In the genomic region with DNA sequence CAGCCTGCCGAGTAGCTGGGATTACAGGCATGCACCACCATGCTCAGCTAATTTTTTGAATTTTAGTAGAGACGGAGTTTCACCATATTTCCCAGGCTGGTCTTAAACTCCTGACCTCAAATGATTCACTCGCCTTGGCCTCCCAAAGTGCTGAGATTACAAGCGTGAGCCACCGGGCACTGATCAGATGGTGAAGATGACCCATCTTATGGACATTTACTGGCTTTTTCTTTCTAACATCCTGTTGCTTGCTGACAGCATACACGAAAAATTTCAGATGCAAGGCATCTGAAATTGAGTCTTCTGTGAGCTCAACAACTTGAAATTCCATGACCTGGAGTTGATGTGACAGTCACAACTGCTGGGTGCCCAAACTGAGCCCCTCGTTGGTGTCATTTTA, we compare ENCODE assay signal across 17 cellular contexts.
A peak's percentile ranks its signal among the peaks of the same experiment; 100 is the strongest.
DNase-seq lines count a peak whose midpoint lies in the region; ATAC-seq, FAIRE-seq and TF ChIP-seq lines count a peak whose summit lies in the region.
"Had no signal": no experiment of that assay in that cellular context is flagged by ENCODE, and none has a peak within 500 bp of the region (broad histone marks: within the 10 kb centered on the region; RNA-seq: fewer than 3 reads in every experiment).

No MANE protein-coding gene starts in this region.

- H3K36me3 ChIP-seq in astrocyte (ENCODE audit: insufficient read depth, low read length) = no peaks in the 10 kb centered on the region

- H4K20me1 ChIP-seq in astrocyte (ENCODE audit: insufficient read depth, low read length) = no peaks in the 10 kb centered on the region

- H3K27ac Mint-ChIP-seq in astrocyte (ENCODE audit: unreplicated experiment) = peak overlapping the region; percentile 48
- H3K27ac Mint-ChIP-seq in activated T-cell treated with anti-CD3 and anti-CD28 coated beads, Interleukin-2, amount 50 U/mL, for 24 hours = no peak overlapping the region
- H3K27ac Mint-ChIP-seq: CD4-positive, alpha-beta T cell; HFFc6 had no signal

- TF ChIP-seq CTCF in astrocyte (IDR thresholded peaks at IDR 0.05; ENCODE audit: insufficient read depth, low read depth, low read length) = no peak

- H3K27ac ChIP-seq in astrocyte (ENCODE audit: low read depth, low read length) = no peak overlapping the region
- H3K27ac ChIP-seq: A549, C4-2B had no signal

- H3K4me1 Mint-ChIP-seq in astrocyte (ENCODE audit: low read depth, unreplicated experiment) = peaks cover 9% of the 10 kb centered on the region
- no peaks in the 10 kb centered on the region for H3K4me1 Mint-ChIP-seq in activated T-cell treated with anti-CD3 and anti-CD28 coated beads, Interleukin-2, amount 50 U/mL, for 24 hours (ENCODE audit: low read depth)

- H3K4me3 ChIP-seq in astrocyte (ENCODE audit: insufficient read depth, low read depth, low read length) = no peak overlapping the region
- H3K4me3 ChIP-seq: A549 had no signal

- no peaks in the 10 kb centered on the region for H3K36me3 Mint-ChIP-seq in astrocyte (ENCODE audit: low read depth, unreplicated experiment)
- H3K36me3 Mint-ChIP-seq in activated T-cell treated with anti-CD3 and anti-CD28 coated beads, Interleukin-2, amount 50 U/mL, for 24 hours (ENCODE audit: low read depth) = no peaks in the 10 kb centered on the region

- peak; percentile 32 for DNase-seq in HT1080 (ENCODE audit: low read depth)
- DNase-seq in astrocyte (ENCODE audit: low read depth) = no peak
- peak; percentile 1 for DNase-seq in iris pigment epithelial cell (ENCODE audit: low read depth)
- no peak for DNase-seq in activated T-cell treated with anti-CD3 and anti-CD28 coated beads, Interleukin-2, amount 50 U/mL, for 24 hours
- DNase-seq in iPS-NIHi7 (ENCODE audit: extremely low spot score) = no peak
- DNase-seq: AML-193; Caco-2; CD4-positive, alpha-beta T cell; GF-D8; GOT3; H7; HFFc6 had no signal

- H3K9me3 Mint-ChIP-seq in astrocyte (ENCODE audit: unreplicated experiment) = peaks cover 2% of the 10 kb centered on the region
- peaks cover 21% of the 10 kb centered on the region for H3K9me3 Mint-ChIP-seq in activated T-cell treated with anti-CD3 and anti-CD28 coated beads, Interleukin-2, amount 50 U/mL, for 24 hours

- no peaks in the 10 kb centered on the region for H3K27me3 Mint-ChIP-seq in astrocyte (ENCODE audit: low read depth, unreplicated experiment)
- no peaks in the 10 kb centered on the region for H3K27me3 Mint-ChIP-seq in activated T-cell treated with anti-CD3 and anti-CD28 coated beads, Interleukin-2, amount 50 U/mL, for 24 hours
- H3K27me3 Mint-ChIP-seq: CD4-positive, alpha-beta T cell had no signal

- ATAC-seq in HG03439 (IDR thresholded peaks at IDR 0.05; ENCODE audit: unreplicated experiment) = no peak
- ATAC-seq: A549, HCT116 had no signal

- no peak overlapping the region for H2AFZ ChIP-seq in astrocyte (ENCODE audit: low read depth, low read length)

- no peak for FAIRE-seq in astrocyte (lab: Jason Lieb, UNC)
- FAIRE-seq: A549, D721Med had no signal

- H3K9me3 ChIP-seq in astrocyte (ENCODE audit: insufficient read depth, low read depth, low read length) = no peaks in the 10 kb centered on the region
- H3K9me3 ChIP-seq: Caco-2 had no signal

- H3K4me2 ChIP-seq in astrocyte (ENCODE audit: low read length) = no peak overlapping the region
- H3K4me2 ChIP-seq: A549 had no signal

- no peaks in the 10 kb centered on the region for H3K27me3 ChIP-seq in astrocyte (ENCODE audit: insufficient read depth, low read length)

- no peak overlapping the region for H3K9ac ChIP-seq in astrocyte (ENCODE audit: low read length)

- no peaks in the 10 kb centered on the region for H3K79me2 ChIP-seq in astrocyte (ENCODE audit: insufficient read depth, low read length)

- no peak overlapping the region for H3K4me3 Mint-ChIP-seq in astrocyte (ENCODE audit: unreplicated experiment)
- no peak overlapping the region for H3K4me3 Mint-ChIP-seq in activated T-cell treated with anti-CD3 and anti-CD28 coated beads, Interleukin-2, amount 50 U/mL, for 24 hours
- H3K4me3 Mint-ChIP-seq: CD4-positive, alpha-beta T cell; HFFc6 had no signal

- H3K4me1 ChIP-seq in astrocyte (ENCODE audit: insufficient read depth, low read length) = no peaks in the 10 kb centered on the region
- H3K4me1 ChIP-seq: A549, Caco-2 had no signal

Comparison
In these comparisons a context has a peak if more than half of its experiments do, and no peak if none do; other contexts are left out.
1. DNase-seq: peak in HT1080 (single experiment) and iris pigment epithelial cell (single experiment); none in astrocyte (single experiment), activated T-cell treated with anti-CD3 and anti-CD28 coated beads, Interleukin-2, amount 50 U/mL, for 24 hours (single experiment) and iPS-NIHi7 (single experiment).